In genomic region chr2:59182249-59182648, GRCh38 we compare ENCODE assay signal across 8 cellular contexts.
DNase-seq lines count a peak whose midpoint lies in the region; ATAC-seq and TF ChIP-seq lines count a peak whose summit lies in the region.

No MANE protein-coding gene starts in this region.

- H3K4me1 ChIP-seq in left lung = no peaks in the 10 kb centered on the region

- H3K9me3 ChIP-seq in left lung = no peaks in the 10 kb centered on the region

- peak; percentile 35 to 73 for DNase-seq in NCI-H524 (lab: John Stamatoyannopoulos, UW)
- no peak for DNase-seq in NCI-H524 treated with DMSO at 0.1 percent for 48 hours (lab: John Stamatoyannopoulos, UW)
- peak; percentile 31 to 48 for DNase-seq in Kasumi-1 (lab: John Stamatoyannopoulos, UW)
- DNase-seq in progenitor cell of endocrine pancreas (ENCODE audit: low spot score, unreplicated experiment) = no peak
- DNase-seq in left lung = no peak
- DNase-seq in dedifferentiated amniotic fluid mesenchymal stem cell (ENCODE audit: extremely low spot score) = no peak

- no peak overlapping the region for H3K4me3 ChIP-seq in left lung

- no peak overlapping the region for H3K4me3 Mint-ChIP-seq in brain
- no peak overlapping the region for H3K4me3 Mint-ChIP-seq in progenitor cell of endocrine pancreas (ENCODE audit: low read depth)

- H3K9me3 Mint-ChIP-seq in brain (no peaks in the 10 kb centered on the region), progenitor cell of endocrine pancreas (ENCODE audit: low read depth) (no peaks in the 10 kb centered on the region)

- peak; percentile 43 to 58 for TF ChIP-seq CTCF in brain (conservative IDR thresholded peaks at IDR 0.05)
- TF ChIP-seq CTCF in progenitor cell of endocrine pancreas (IDR thresholded peaks at IDR 0.05; ENCODE audit: unreplicated experiment) = peak; percentile 65
- TF ChIP-seq CTCF in left lung (IDR thresholded peaks at IDR 0.05) = peak in 1 of 2 donors; percentile 13

- H3K27me3 Mint-ChIP-seq in brain = peaks cover 6% of the 10 kb centered on the region
- H3K27me3 Mint-ChIP-seq in progenitor cell of endocrine pancreas = no peaks in the 10 kb centered on the region

- H3K27ac Mint-ChIP-seq in brain = peak overlapping the region in 1 of 5 experiments; percentile 32
- no peak overlapping the region for H3K27ac Mint-ChIP-seq in progenitor cell of endocrine pancreas

- no peak overlapping the region for H3K27ac ChIP-seq in left lung

- no peaks in the 10 kb centered on the region for H3K27me3 ChIP-seq in left lung

- intact Hi-C loops in left lung (cut with DNase I) = no loop called here

- H3K36me3 Mint-ChIP-seq in brain (no peaks in the 10 kb centered on the region), progenitor cell of endocrine pancreas (ENCODE audit: insufficient read depth) (no peaks in the 10 kb centered on the region)

- peaks cover 21% of the 10 kb centered on the region for H3K4me1 Mint-ChIP-seq in brain
- H3K4me1 Mint-ChIP-seq in progenitor cell of endocrine pancreas (ENCODE audit: low read depth) = peaks cover 10% of the 10 kb centered on the region

- ATAC-seq in left lung (no peak), GM18868 (IDR thresholded peaks at IDR 0.05; ENCODE audit: unreplicated experiment) (no peak)

- H3K36me3 ChIP-seq in left lung = no peaks in the 10 kb centered on the region

Comparison
In these comparisons a context has a peak if more than half of its experiments do, and no peak if none do; other contexts are left out.
1. DNase-seq: peak in NCI-H524 (2 of 2) and Kasumi-1 (2 of 2); none in NCI-H524 treated with DMSO at 0.1 percent for 48 hours (single experiment), progenitor cell of endocrine pancreas (single experiment), left lung (0 of 2) and dedifferentiated amniotic fluid mesenchymal stem cell (single experiment).